ENCODE assay signal across 20 cellular contexts in genomic region chr6:74731921-74732320, GRCh38.
DNase-seq lines count a peak whose midpoint lies in the region; ATAC-seq and TF ChIP-seq lines count a peak whose summit lies in the region.
"Had no signal": no experiment of that assay in that cellular context is flagged by ENCODE, and none has a peak within 500 bp of the region (broad histone marks: within the 10 kb centered on the region; RNA-seq: fewer than 3 reads in every experiment).

No MANE protein-coding gene starts in this region.

- CTCF ChIA-PET in AG04449 (lab: Yijun Ruan, JAX) = interaction anchor here (1.4 kb wide), 1 partner anchor 323 kb away, joined by 4 read pairs; no protein-coding TSS in a partner anchor
- CTCF ChIA-PET in activated CD8-positive, alpha-beta memory T cell treated with anti-CD3 and anti-CD28 coated beads, Interleukin-2, amount 10 ng/mL, durations not matched to agents 7 days and 5 days (lab: Charles Lee) = no interaction called here

- H3K27me3 ChIP-seq in mesenchymal stem cell (ENCODE audit: control insufficient read depth in 1 of 2, insufficient read depth in 1 of 2, low read length in 2 of 2) = no peaks in the 10 kb centered on the region
- H3K27me3 ChIP-seq: thyroid gland had no signal

- H3K4me1 Mint-ChIP-seq in activated CD8-positive, alpha-beta memory T cell treated with anti-CD3 and anti-CD28 coated beads, Interleukin-2, amount 10 ng/mL, durations not matched to agents 7 days and 5 days = no peaks in the 10 kb centered on the region
- H3K4me1 Mint-ChIP-seq: activated naive CD4-positive, alpha-beta T cell treated with anti-CD3 and anti-CD28 coated beads, Interleukin-2, amount 50 U/mL, for 24 hours; naive thymus-derived CD8-positive, alpha-beta T cell had no signal

- no peak overlapping the region for H3K23ac ChIP-seq in mesenchymal stem cell (ENCODE audit: low read length in 2 of 2)

- peaks cover 5% of the 10 kb centered on the region for H3K4me1 ChIP-seq in mesenchymal stem cell (ENCODE audit: control insufficient read depth, insufficient read depth, low read depth, low read length)
- H3K4me1 ChIP-seq: A549, left ventricle myocardium inferior, thyroid gland had no signal

- POLR2A ChIA-PET in AG04449 (lab: Yijun Ruan, JAX) = no interaction called here

- no peak for TF ChIP-seq CTCF in AG04449 (IDR thresholded peaks at IDR 0.05; ENCODE audit: insufficient read depth, low read length, missing control alignments)
- no peak for TF ChIP-seq CTCF in GM13976 (IDR thresholded peaks at IDR 0.05; ENCODE audit: borderline replicate concordance, control extremely low read depth, extremely low read depth, insufficient read depth, missing control alignments)

- H3K36me3 ChIP-seq in mesenchymal stem cell (ENCODE audit: control insufficient read depth in 1 of 2, insufficient read depth in 2 of 2, low read depth in 1 of 2, low read length in 2 of 2) = no peaks in the 10 kb centered on the region
- H3K36me3 ChIP-seq: left ventricle myocardium inferior, thyroid gland had no signal

- no peak overlapping the region for H2BK120ac ChIP-seq in mesenchymal stem cell (ENCODE audit: low read depth, low read length)

- no peak overlapping the region for H3K14ac ChIP-seq in mesenchymal stem cell (ENCODE audit: low read length in 2 of 2)

- no peak overlapping the region for H3K4me3 ChIP-seq in AG04449 (ENCODE audit: low read depth, low read length)
- no peak overlapping the region for H3K4me3 ChIP-seq in mesenchymal stem cell (ENCODE audit: insufficient read depth in 1 of 2, low read depth in 1 of 2, low read length in 2 of 2)
- H3K4me3 ChIP-seq: A549, left ventricle myocardium inferior, thyroid gland had no signal

- H3K27ac Mint-ChIP-seq in activated CD8-positive, alpha-beta memory T cell treated with anti-CD3 and anti-CD28 coated beads, Interleukin-2, amount 10 ng/mL, durations not matched to agents 7 days and 5 days = no peak overlapping the region
- H3K27ac Mint-ChIP-seq: activated naive CD4-positive, alpha-beta T cell treated with anti-CD3 and anti-CD28 coated beads, Interleukin-2, amount 50 U/mL, for 24 hours; T-helper 1 cell treated with Interleukin-12 subunit alpha and Interleukin-12 subunit beta and Interleukin-4 antibody, amounts not matched to agents 30 μg/mL and 1 μg/mL, for 36 hours had no signal

- no peaks in the 10 kb centered on the region for H3K27me3 Mint-ChIP-seq in activated CD8-positive, alpha-beta memory T cell treated with anti-CD3 and anti-CD28 coated beads, Interleukin-2, amount 10 ng/mL, durations not matched to agents 7 days and 5 days
- H3K27me3 Mint-ChIP-seq: activated naive CD4-positive, alpha-beta T cell treated with anti-CD3 and anti-CD28 coated beads, Interleukin-2, amount 50 U/mL, for 24 hours; naive thymus-derived CD8-positive, alpha-beta T cell had no signal

- no peaks in the 10 kb centered on the region for H3K79me1 ChIP-seq in mesenchymal stem cell (replicated peaks; ENCODE audit: low read length, poor library complexity, severe bottlenecking)

- no peak overlapping the region for H3K4me2 ChIP-seq in mesenchymal stem cell (ENCODE audit: low read length, poor library complexity, severe bottlenecking)
- H3K4me2 ChIP-seq: A549 had no signal

- in situ Hi-C loops in GM13976 (cut with MboI; ENCODE audit: low sequenced_read_pairs, unreplicated experiment) = no loop called here

- H3K9me3 ChIP-seq in mesenchymal stem cell (ENCODE audit: control insufficient read depth, low read length) = peaks cover 4% of the 10 kb centered on the region
- H3K9me3 ChIP-seq: A549, thyroid gland had no signal

- peak; percentile 88 for DNase-seq in AG04449 (ENCODE audit: low read depth, low spot score)
- peak; percentile 82 for DNase-seq in LHCN-M2 (ENCODE audit: low read depth)
- DNase-seq in dedifferentiated amniotic fluid mesenchymal stem cell (ENCODE audit: extremely low spot score) = peak; percentile 69
- peak; percentile 55 for DNase-seq in mesenchymal stem cell
- no peak for DNase-seq in NCI-H1436 treated with DMSO at 0.1 percent for 48 hours (lab: John Stamatoyannopoulos, UW)
- no peak for DNase-seq in stimulated activated CD4-positive, alpha-beta T cell treated with anti-CD3 and anti-CD28 coated beads, Interleukin-1b, Interleukin-23, amount 100 ng/mL, for 48 hours
- no peak for DNase-seq in GM13976 (ENCODE audit: low spot score)
- no peak for DNase-seq in activated CD8-positive, alpha-beta memory T cell treated with anti-CD3 and anti-CD28 coated beads, Interleukin-2, amount 10 ng/mL, durations not matched to agents 7 days and 5 days
- DNase-seq: COR-L47; hippocampal formation; left ventricle myocardium inferior; naive thymus-derived CD8-positive, alpha-beta T cell; NCI-H2029 treated with DMSO at 0.1 percent for 48 hours; NCI-H69; stimulated activated CD4-positive, alpha-beta T cell treated with anti-CD3 and anti-CD28 coated beads, Interleukin-2, amount 100 ng/mL, for 48 hours; thyroid gland had no signal

- WGBS in mesenchymal stem cell = 61% methylated on average over 3 of the region's 4 CpGs

- no peak overlapping the region for H2BK15ac ChIP-seq in mesenchymal stem cell (ENCODE audit: low read depth, poor library complexity, severe bottlenecking)

- no peak overlapping the region for H2AK5ac ChIP-seq in mesenchymal stem cell (ENCODE audit: low read length, severe bottlenecking)

- peak overlapping the region; percentile 80 for H3K27ac ChIP-seq in mesenchymal stem cell (ENCODE audit: low read length, poor library complexity, severe bottlenecking)
- H3K27ac ChIP-seq: A549, left ventricle myocardium inferior, thyroid gland had no signal

- peaks cover 4% of the 10 kb centered on the region for H3K9me3 Mint-ChIP-seq in activated CD8-positive, alpha-beta memory T cell treated with anti-CD3 and anti-CD28 coated beads, Interleukin-2, amount 10 ng/mL, durations not matched to agents 7 days and 5 days (ENCODE audit: low read depth)
- H3K9me3 Mint-ChIP-seq: activated naive CD4-positive, alpha-beta T cell treated with anti-CD3 and anti-CD28 coated beads, Interleukin-2, amount 50 U/mL, for 24 hours; T-helper 1 cell treated with Interleukin-12 subunit alpha and Interleukin-12 subunit beta and Interleukin-4 antibody, amounts not matched to agents 30 μg/mL and 1 μg/mL, for 36 hours had no signal

- H2BK12ac ChIP-seq in mesenchymal stem cell (ENCODE audit: low read length in 2 of 2) = no peak overlapping the region

- no peak overlapping the region for H2AFZ ChIP-seq in mesenchymal stem cell (ENCODE audit: low read depth, low read length)

- no peak overlapping the region for H3K4me3 Mint-ChIP-seq in activated CD8-positive, alpha-beta memory T cell treated with anti-CD3 and anti-CD28 coated beads, Interleukin-2, amount 10 ng/mL, durations not matched to agents 7 days and 5 days
- H3K4me3 Mint-ChIP-seq: activated naive CD4-positive, alpha-beta T cell treated with anti-CD3 and anti-CD28 coated beads, Interleukin-2, amount 50 U/mL, for 24 hours; naive thymus-derived CD8-positive, alpha-beta T cell; T-helper 1 cell treated with Interleukin-12 subunit alpha and Interleukin-12 subunit beta and Interleukin-4 antibody, amounts not matched to agents 30 μg/mL and 1 μg/mL, for 36 hours had no signal

- no peak overlapping the region for H4K8ac ChIP-seq in mesenchymal stem cell (ENCODE audit: low read length)

- H2BK5ac ChIP-seq in mesenchymal stem cell (ENCODE audit: low read depth, low read length, poor library complexity, severe bottlenecking) = no peak overlapping the region

- H3K4ac ChIP-seq in mesenchymal stem cell (ENCODE audit: low read depth in 1 of 2, low read length in 2 of 2) = no peak overlapping the region

- no peak overlapping the region for H4K91ac ChIP-seq in mesenchymal stem cell (ENCODE audit: low read length)

- no peak overlapping the region for H3K18ac ChIP-seq in mesenchymal stem cell (ENCODE audit: low read depth in 1 of 2, low read length in 2 of 2)

- no peak for ATAC-seq in activated CD8-positive, alpha-beta memory T cell treated with anti-CD3 and anti-CD28 coated beads, Interleukin-2, amount 10 ng/mL, durations not matched to agents 7 days and 5 days
- ATAC-seq: A549; activated CD4-positive, CD25-positive, alpha-beta regulatory T cell treated with anti-CD3 and anti-CD28 coated beads, Interleukin-2, amount 50 U/mL, for 24 hours; naive thymus-derived CD8-positive, alpha-beta T cell had no signal

- H3K36me3 Mint-ChIP-seq in activated CD8-positive, alpha-beta memory T cell treated with anti-CD3 and anti-CD28 coated beads, Interleukin-2, amount 10 ng/mL, durations not matched to agents 7 days and 5 days = no peaks in the 10 kb centered on the region
- H3K36me3 Mint-ChIP-seq: activated naive CD4-positive, alpha-beta T cell treated with anti-CD3 and anti-CD28 coated beads, Interleukin-2, amount 50 U/mL, for 24 hours had no signal

- no peak overlapping the region for H3K9ac ChIP-seq in mesenchymal stem cell (ENCODE audit: low read length)

Comparison
In these comparisons a context has a peak if more than half of its experiments do, and no peak if none do; other contexts are left out.
1. DNase-seq: peak in AG04449 (single experiment), LHCN-M2 (single experiment), dedifferentiated amniotic fluid mesenchymal stem cell (single experiment) and mesenchymal stem cell (single experiment); none in NCI-H1436 treated with DMSO at 0.1 percent for 48 hours (single experiment), stimulated activated CD4-positive, alpha-beta T cell treated with anti-CD3 and anti-CD28 coated beads, Interleukin-1b, Interleukin-23, amount 100 ng/mL, for 48 hours (single experiment), GM13976 (single experiment) and activated CD8-positive, alpha-beta memory T cell treated with anti-CD3 and anti-CD28 coated beads, Interleukin-2, amount 10 ng/mL, durations not matched to agents 7 days and 5 days (single experiment).